In genomic region chr20:45311589-45312211, GRCh38 we compare ENCODE assay signal across 7 cellular contexts. TPM values are rescaled to one million over a fixed set of nuclear protein-coding genes. Genes with fewer than 3 reads are reported as not detected.
A peak's percentile ranks its signal among the peaks of the same experiment; 100 is the strongest.
DNase-seq lines count a peak whose midpoint lies in the region; ATAC-seq and TF ChIP-seq lines count a peak whose summit lies in the region.

No MANE protein-coding gene starts in this region.

- DNase-seq in NCI-H146 treated with DMSO at 0.1 percent for 48 hours (lab: John Stamatoyannopoulos, UW; ENCODE audit: unreplicated experiment) (peak; percentile 46), coronary artery (ENCODE audit: low spot score) (no peak), mesendoderm (peak; percentile 82), NCI-H345 treated with DMSO at 0.1 percent for 48 hours (lab: John Stamatoyannopoulos, UW; ENCODE audit: unreplicated experiment) (no peak)
- peak; percentile 52 to 57 for DNase-seq in activated CD4-positive, alpha-beta T cell treated with anti-CD3 and anti-CD28 coated beads for 4 hours
- DNase-seq in stimulated activated effector memory CD8-positive, alpha-beta T cell treated with anti-CD3 and anti-CD28 coated beads, Interleukin-12 subunit alpha, Interleukin-12 subunit beta, amount 100 ng/mL, for 72 hours (ENCODE audit: low spot score in 2 of 2): peak; percentile 61 to 83

- no peak overlapping the region for H2BK15ac ChIP-seq in mesendoderm (replicated peaks; ENCODE audit: low read depth)

- no peak overlapping the region for H3K27ac Mint-ChIP-seq in stimulated activated effector memory CD8-positive, alpha-beta T cell treated with anti-CD3 and anti-CD28 coated beads, Interleukin-12 subunit alpha, Interleukin-12 subunit beta, amount 100 ng/mL, for 72 hours

- no peak overlapping the region for H2BK5ac ChIP-seq in mesendoderm (ENCODE audit: low read length)

- no peak overlapping the region for H4K5ac ChIP-seq in mesendoderm (ENCODE audit: low read length)

- H3K56ac ChIP-seq in mesendoderm (ENCODE audit: low read length): no peak overlapping the region

- H3K36me3 ChIP-seq in mesendoderm (ENCODE audit: control insufficient read depth, insufficient read depth, low read length): no peaks in the 10 kb centered on the region

- WGBS in mesendoderm (ENCODE audit: extremely low coverage, insufficient coverage, low lambda C conversion rate): no CpG with 5 or more reads among the region's 45 CpGs

- no peaks in the 10 kb centered on the region for H3K4me1 ChIP-seq in mesendoderm (ENCODE audit: control insufficient read depth, low read depth, low read length)

- H3K9ac ChIP-seq in mesendoderm (ENCODE audit: low read length): peak overlapping the region; percentile 35

- H3K27ac ChIP-seq in coronary artery (no peak overlapping the region), mesendoderm (ENCODE audit: low read depth, low read length) (no peak overlapping the region)

- peak overlapping the region; percentile 63 for H3K4me2 ChIP-seq in mesendoderm (ENCODE audit: low read length)

- no peak overlapping the region for H3K4ac ChIP-seq in mesendoderm (ENCODE audit: low read depth, low read length)

- no peaks in the 10 kb centered on the region for H3K27me3 ChIP-seq in mesendoderm (ENCODE audit: insufficient read depth, low read length, poor library complexity)

- no peaks in the 10 kb centered on the region for H3K79me1 ChIP-seq in mesendoderm (ENCODE audit: low read length)

- no peaks in the 10 kb centered on the region for H3K36me3 Mint-ChIP-seq in stimulated activated effector memory CD8-positive, alpha-beta T cell treated with anti-CD3 and anti-CD28 coated beads, Interleukin-12 subunit alpha, Interleukin-12 subunit beta, amount 100 ng/mL, for 72 hours

- H3K9me3 Mint-ChIP-seq in stimulated activated effector memory CD8-positive, alpha-beta T cell treated with anti-CD3 and anti-CD28 coated beads, Interleukin-12 subunit alpha, Interleukin-12 subunit beta, amount 100 ng/mL, for 72 hours: no peaks in the 10 kb centered on the region

- no peak overlapping the region for H3K4me3 Mint-ChIP-seq in stimulated activated effector memory CD8-positive, alpha-beta T cell treated with anti-CD3 and anti-CD28 coated beads, Interleukin-12 subunit alpha, Interleukin-12 subunit beta, amount 100 ng/mL, for 72 hours

- no peak overlapping the region for H2AK5ac ChIP-seq in mesendoderm (ENCODE audit: low read length)

- ATAC-seq in stimulated activated effector memory CD8-positive, alpha-beta T cell treated with anti-CD3 and anti-CD28 coated beads, Interleukin-12 subunit alpha, Interleukin-12 subunit beta, amount 100 ng/mL, for 72 hours: peak; percentile 79

- H3K4me1 Mint-ChIP-seq in stimulated activated effector memory CD8-positive, alpha-beta T cell treated with anti-CD3 and anti-CD28 coated beads, Interleukin-12 subunit alpha, Interleukin-12 subunit beta, amount 100 ng/mL, for 72 hours: peaks cover 8% of the 10 kb centered on the region

- H4K8ac ChIP-seq in mesendoderm (ENCODE audit: low read depth, low read length): no peak overlapping the region

- TF ChIP-seq CTCF in GM12873 (IDR thresholded peaks at IDR 0.05; ENCODE audit: insufficient read depth, low read depth, low read length, missing control alignments): peak; percentile 90
- TF ChIP-seq CTCF in coronary artery (IDR thresholded peaks at IDR 0.05): peak; percentile 71

- peak overlapping the region; percentile 31 for H3K4me3 ChIP-seq in coronary artery
- no peak overlapping the region for H3K4me3 ChIP-seq in mesendoderm (ENCODE audit: low read length)

- H3K23ac ChIP-seq in mesendoderm (ENCODE audit: low read length): no peak overlapping the region

- no peak overlapping the region for H2BK120ac ChIP-seq in mesendoderm (ENCODE audit: low read depth, low read length)

- no peaks in the 10 kb centered on the region for H3K79me2 ChIP-seq in mesendoderm (ENCODE audit: control insufficient read depth, insufficient read depth, low read length)

- no peak overlapping the region for H3K18ac ChIP-seq in mesendoderm (ENCODE audit: low read length)

RNA-seq across cellular contexts. Expression of gene MATN4, which starts 3.6 kb away (rescaled TPM):
- polyA plus RNA-seq in mesendoderm (2013, experiment 1 of 2): 0.98 TPM
- polyA plus RNA-seq in mesendoderm (2013, experiment 2 of 2): 1.0 TPM

RNA-seq across cellular contexts. Expression of gene RBPJL, which starts 5.1 kb away (rescaled TPM):
- polyA plus RNA-seq in mesendoderm (2013, experiment 1 of 2): 0.25 TPM
- polyA plus RNA-seq in mesendoderm (2013, experiment 2 of 2): 0.24 TPM

RNA-seq across cellular contexts. Expression of gene SDC4, which starts 36.5 kb away (rescaled TPM):
- polyA plus RNA-seq in mesendoderm (2013, experiment 1 of 2): 33.0 TPM
- polyA plus RNA-seq in mesendoderm (2013, experiment 2 of 2): 33.2 TPM

RNA-seq across cellular contexts. Expression of gene SYS1, which starts 51.3 kb away (rescaled TPM):
- polyA plus RNA-seq in mesendoderm (2013, experiment 1 of 2): 13.8 TPM
- polyA plus RNA-seq in mesendoderm (2013, experiment 2 of 2): 13.5 TPM

RNA-seq across cellular contexts. Expression of gene SLPI, which starts 57.3 kb away (rescaled TPM):
- polyA plus RNA-seq in mesendoderm (2013, experiment 1 of 2): not detected
- polyA plus RNA-seq in mesendoderm (2013, experiment 2 of 2): 0.08 TPM

Comparison
In these comparisons a context has a peak if more than half of its experiments do, and no peak if none do; other contexts are left out.
1. DNase-seq: peak in NCI-H146 treated with DMSO at 0.1 percent for 48 hours (single experiment), activated CD4-positive, alpha-beta T cell treated with anti-CD3 and anti-CD28 coated beads for 4 hours (2 of 2), mesendoderm (single experiment) and stimulated activated effector memory CD8-positive, alpha-beta T cell treated with anti-CD3 and anti-CD28 coated beads, Interleukin-12 subunit alpha, Interleukin-12 subunit beta, amount 100 ng/mL, for 72 hours (2 of 2); none in coronary artery (single experiment) and NCI-H345 treated with DMSO at 0.1 percent for 48 hours (single experiment).